In genomic region chr4:57305836-57306235, GRCh38 we compare ENCODE assay signal across 26 cellular contexts.
"Had no signal": no experiment of that assay in that cellular context is flagged by ENCODE, and none has a peak within 500 bp of the region (broad histone marks: within the 10 kb centered on the region; RNA-seq: fewer than 3 reads in every experiment).

No MANE protein-coding gene starts in this region.

- H3K27me3 ChIP-seq: colonic mucosa, dorsolateral prefrontal cortex, esophagus squamous epithelium, gastrocnemius medialis, gastroesophageal sphincter, heart left ventricle had no signal

- H3K36me3 ChIP-seq: colonic mucosa, esophagus squamous epithelium, gastrocnemius medialis, gastroesophageal sphincter, heart left ventricle, heart right ventricle had no signal

- FAIRE-seq: colon, endometrium, endothelial cell of umbilical vein, frontal cortex had no signal

- DNase-seq: colonic mucosa; cortex of kidney; dermis blood vessel endothelial cell; dorsolateral prefrontal cortex; effector CD4-positive, alpha-beta T cell; effector CD8-positive, alpha-beta T cell; effector memory CD4-positive, alpha-beta T cell; effector memory CD8-positive, alpha-beta T cell; endodermal cell; erythroblast; esophagus squamous epithelium; foreskin fibroblast; foreskin keratinocyte; foreskin melanocyte; gastrocnemius medialis; glutamatergic neuron; head of caudate nucleus; heart left ventricle; heart right ventricle had no signal

- H3K27ac ChIP-seq: colonic mucosa, coronary artery, dorsolateral prefrontal cortex, epithelial cell of prostate, esophagus squamous epithelium, foreskin keratinocyte, gastrocnemius medialis, gastroesophageal sphincter, heart left ventricle, heart right ventricle had no signal

- H3K4me1 ChIP-seq: colonic mucosa, esophagus squamous epithelium, foreskin keratinocyte, gastrocnemius medialis, gastroesophageal sphincter, heart left ventricle, heart right ventricle had no signal

- H3K4me3 ChIP-seq: colonic mucosa, coronary artery, dorsolateral prefrontal cortex, esophagus squamous epithelium, gastrocnemius medialis, gastroesophageal sphincter, heart left ventricle, heart right ventricle had no signal

- H3K9me3 ChIP-seq: colonic mucosa, esophagus squamous epithelium, gastrocnemius medialis, gastroesophageal sphincter, heart left ventricle, heart right ventricle had no signal
